1 cellular context compared by ENCODE assay signal in the genomic region with DNA sequence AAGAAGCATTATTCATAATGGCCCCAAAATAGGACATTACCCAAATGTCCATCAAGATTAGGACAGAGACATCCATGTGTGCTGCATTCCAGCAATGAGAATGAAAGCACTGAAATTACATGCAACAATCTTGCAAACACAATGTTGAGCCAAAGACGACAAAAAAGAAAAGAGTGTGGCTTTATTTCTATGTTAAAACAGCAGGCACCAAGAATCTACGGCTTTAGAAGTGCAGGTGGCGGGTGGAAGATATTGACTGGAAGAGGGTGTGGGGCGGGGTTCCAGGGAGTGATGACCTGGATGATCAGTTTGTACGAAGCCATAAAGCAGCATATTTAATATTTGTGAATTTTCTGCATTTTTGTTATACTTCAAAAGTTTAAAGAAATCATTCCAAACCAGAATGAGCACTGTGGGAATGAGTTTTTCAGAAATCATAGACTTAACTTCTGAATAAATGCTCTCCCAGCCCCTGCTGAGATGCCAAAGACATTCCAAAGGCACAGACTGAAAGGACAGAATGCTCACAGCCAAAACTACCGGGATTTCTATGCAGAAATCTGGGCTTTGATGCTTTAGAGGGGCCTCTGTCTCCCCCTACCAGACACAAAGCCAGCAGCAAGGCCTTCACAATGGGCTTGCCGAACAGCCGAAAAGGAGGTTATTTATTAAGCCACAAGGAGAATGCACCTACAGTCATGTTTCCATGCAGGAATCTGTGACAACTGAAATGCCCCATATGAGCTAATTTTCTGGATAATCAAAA.
TF ChIP-seq lines count a peak whose summit lies in the region.

No MANE protein-coding gene starts in this region.

TF ChIP-seq in H1, 55 proteins besides CTCF, POLR2A, EP300 and RAD21 (continued from another document):
- TF ChIP-seq ASH2L (IDR thresholded peaks at IDR 0.05; ENCODE audit: low read length) (no peak), YY1 (IDR thresholded peaks at IDR 0.05; ENCODE audit: low read depth, low read length) (0 out of 2 replicates have a peak, but pooled peaks have one; percentile 65), SRF (IDR thresholded peaks at IDR 0.05; ENCODE audit: low read depth, low read length) (no peak), TCF12 (IDR thresholded peaks at IDR 0.05; ENCODE audit: low read depth, low read length) (peak; percentile 83; the same call in 1 of the 2 replicates), ATF2 (IDR thresholded peaks at IDR 0.05; ENCODE audit: low read length) (no peak), HDAC2 (IDR thresholded peaks at IDR 0.05; ENCODE audit: borderline replicate concordance in 1 of 2, low read depth in 2 of 2, low read length in 2 of 2) (0 out of 4 replicates have a peak, but pooled peaks of 1 of the 2 experiments have one; percentile 43), POU5F1 (IDR thresholded peaks at IDR 0.05; ENCODE audit: low read depth, low read length) (peak; percentile 56; the same call in 1 of the 2 replicates), TEAD4 (IDR thresholded peaks at IDR 0.05; ENCODE audit: low read depth, low read length) (peak; percentile 68; the same call in 1 of the 2 replicates), RXRA (IDR thresholded peaks at IDR 0.05; ENCODE audit: insufficient read depth, low read depth, low read length) (no peak), SP1 (IDR thresholded peaks at IDR 0.05; ENCODE audit: low read depth, low read length) (0 out of 2 replicates have a peak, but pooled peaks have one; percentile 22), TAF1 (IDR thresholded peaks at IDR 0.05; ENCODE audit: low read depth, low read length) (no peak)
